Comparison of ENCODE assay signal across 1 cellular context in genomic region chr1:113091988-113092602, GRCh38.
TF ChIP-seq lines count a peak whose summit lies in the region.

No MANE protein-coding gene starts in this region.

TF ChIP-seq in HepG2, 621 proteins besides CTCF, POLR2A, EP300 and RAD21 (continued from another document):
- TF ChIP-seq BRF2 (CRISPR knock-in tag; IDR thresholded peaks at IDR 0.05) (no peak), TBX3 (IDR thresholded peaks at IDR 0.05; ENCODE audit: borderline replicate concordance) (no peak), HNF4A (CRISPR knock-in tag; IDR thresholded peaks at IDR 0.05) (peak; percentile 53), RBM22 (optimal IDR thresholded peaks at IDR 0.05; ENCODE audit: low read length) (no peak), ZNF841 (CRISPR knock-in tag; IDR thresholded peaks at IDR 0.05; ENCODE audit: borderline replicate concordance) (no peak), ZSCAN12 (CRISPR knock-in tag; IDR thresholded peaks at IDR 0.05) (0 out of 2 replicates have a peak, but pooled peaks have one; percentile 34)
TF ChIP-seq in HepG2: peak in this region for 2.
